In the genomic region with DNA sequence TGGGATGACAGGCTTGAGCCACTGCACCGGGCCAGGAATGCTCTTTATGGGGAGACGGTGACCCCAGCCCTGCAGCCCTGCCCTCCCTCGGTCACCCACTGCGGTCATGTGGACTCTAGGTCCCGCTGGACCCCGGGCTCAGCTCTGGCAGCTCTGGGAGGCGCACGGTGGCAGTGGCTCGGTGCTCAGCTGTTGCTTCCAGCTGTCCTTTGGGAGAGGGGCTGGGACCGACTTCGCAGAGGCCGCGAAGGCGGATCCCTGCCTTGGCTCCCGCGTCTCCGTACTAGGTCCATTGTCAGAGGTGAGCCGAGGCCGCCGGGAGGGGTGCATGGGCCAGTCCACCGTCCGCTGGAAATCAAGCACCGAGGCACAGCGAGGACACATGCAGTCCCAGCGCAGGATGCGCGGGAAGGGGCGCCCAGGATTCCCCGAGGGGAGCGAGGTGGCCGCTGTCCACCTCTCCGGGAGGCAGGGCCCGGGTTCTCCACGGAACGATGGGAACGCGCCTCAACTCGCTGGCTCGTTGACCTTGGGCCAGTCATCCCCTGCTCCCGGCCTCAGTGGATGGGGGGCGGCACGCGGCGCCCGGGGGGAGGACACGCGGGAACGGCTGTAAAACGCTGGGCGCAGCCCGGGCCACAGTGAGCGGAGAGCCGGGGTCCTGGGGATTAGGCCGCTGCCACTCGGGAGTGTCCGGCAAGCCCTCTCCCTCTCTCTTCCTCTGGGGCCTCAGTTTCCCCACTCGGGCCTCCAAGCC, we compare ENCODE assay signal across 10 cellular contexts. TPM values are rescaled to one million over a fixed set of nuclear protein-coding genes. Genes with fewer than 3 reads are reported as not detected.
DNase-seq lines count a peak whose midpoint lies in the region; ATAC-seq and TF ChIP-seq lines count a peak whose summit lies in the region.
"Had no signal": no experiment of that assay in that cellular context is flagged by ENCODE, and none has a peak within 500 bp of the region (broad histone marks: within the 10 kb centered on the region; RNA-seq: fewer than 3 reads in every experiment).

No MANE protein-coding gene starts in this region.

- H3K4me1 Mint-ChIP-seq in WTC11, result peaks cover 6% of the 10 kb centered on the region

- intact Hi-C loops in left ventricle myocardium inferior (cut with micrococcal nuclease), result no loop called here

- H3K36me3 ChIP-seq in GM06990 (ENCODE audit: control insufficient read depth, insufficient read depth, low read length) (no peaks in the 10 kb centered on the region), left ventricle myocardium inferior (peaks cover 3% of the 10 kb centered on the region)

- H3K4me3 Mint-ChIP-seq in WTC11, result peak overlapping the region; percentile 76

- POLR2A ChIA-PET in WTC11 (lab: Charles Lee), result interaction anchor here (0.6 kb wide), 1 partner anchor 37 kb away, joined by 3 read pairs; no protein-coding TSS in a partner anchor

- DNase-seq in GM06990 (ENCODE audit: extremely low read depth, insufficient read length), result no peak
- peak; percentile 34 for DNase-seq in WTC11 (ENCODE audit: low spot score)
- DNase-seq in left ventricle myocardium inferior, result no peak
- DNase-seq in retina, result peak; percentile 48

- TF ChIP-seq CTCF in GM06990 (IDR thresholded peaks at IDR 0.05; ENCODE audit: insufficient read depth, low read length, poor library complexity, severe bottlenecking) (no peak), WTC11 (IDR thresholded peaks at IDR 0.05) (no peak), left ventricle myocardium inferior (IDR thresholded peaks at IDR 0.05; ENCODE audit: borderline replicate concordance) (no peak)

- no peaks in the 10 kb centered on the region for H3K9me3 ChIP-seq in left ventricle myocardium inferior (replicated peaks)

- ATAC-seq in WTC11 (peak; percentile 4; the same call in 1 of the 2 replicates), HG03520 (IDR thresholded peaks at IDR 0.05; ENCODE audit: unreplicated experiment) (no peak), GM21381 (IDR thresholded peaks at IDR 0.05; ENCODE audit: unreplicated experiment) (no peak), GM21367 (IDR thresholded peaks at IDR 0.05; ENCODE audit: unreplicated experiment) (no peak), GM21390 (IDR thresholded peaks at IDR 0.05; ENCODE audit: unreplicated experiment) (no peak)

- CTCF ChIA-PET in WTC11 (lab: Charles Lee), result interaction anchor here (0.6 to 1.0 kb wide), 3 partner anchors 19 to 1001 kb away, joined by 3 to 5 read pairs (median 3); a partner anchor contains a TSS

- H3K27ac Mint-ChIP-seq in WTC11, result no peak overlapping the region

- H3K27me3 ChIP-seq in GM06990 (replicated peaks; ENCODE audit: control insufficient read depth, insufficient read depth, low read length) (no peaks in the 10 kb centered on the region; the same call in 1 of the 2 replicates), left ventricle myocardium inferior (ENCODE audit: low read depth) (no peaks in the 10 kb centered on the region)

- no peaks in the 10 kb centered on the region for H3K9me3 Mint-ChIP-seq in WTC11

- H3K4me1 ChIP-seq in left ventricle myocardium inferior, result peaks cover 41% of the 10 kb centered on the region

- H3K27me3 Mint-ChIP-seq in WTC11 (ENCODE audit: low read depth), result peaks cover 11% of the 10 kb centered on the region

- H3K36me3 Mint-ChIP-seq in WTC11, result peaks cover 15% of the 10 kb centered on the region

- peak overlapping the region; percentile 60 for H3K4me3 ChIP-seq in GM06990 (replicated peaks; ENCODE audit: low read depth, low read length)
- H3K4me3 ChIP-seq in left ventricle myocardium inferior, result peak overlapping the region; percentile 75

- peak overlapping the region; percentile 79 for H3K27ac ChIP-seq in left ventricle myocardium inferior (replicated peaks)

TF ChIP-seq in WTC11, 78 proteins besides CTCF, POLR2A, EP300 and RAD21:
- TF ChIP-seq EMX1 (CRISPR knock-in tag; IDR thresholded peaks at IDR 0.05) (no peak), SP1 (CRISPR knock-in tag; conservative IDR thresholded peaks at IDR 0.05) (no peak), ZNF138 (CRISPR knock-in tag; conservative IDR thresholded peaks at IDR 0.05) (no peak), ZNF317 (CRISPR knock-in tag; IDR thresholded peaks at IDR 0.05; ENCODE audit: borderline replicate concordance, low read depth) (no peak), MYBL2 (CRISPR knock-in tag; IDR thresholded peaks at IDR 0.05) (no peak), MXD4 (CRISPR knock-in tag; IDR thresholded peaks at IDR 0.05; ENCODE audit: borderline replicate concordance) (no peak), SMAD3 (CRISPR knock-in tag; IDR thresholded peaks at IDR 0.05; ENCODE audit: borderline replicate concordance) (no peak)
- TF ChIP-seq, protein P1, sequence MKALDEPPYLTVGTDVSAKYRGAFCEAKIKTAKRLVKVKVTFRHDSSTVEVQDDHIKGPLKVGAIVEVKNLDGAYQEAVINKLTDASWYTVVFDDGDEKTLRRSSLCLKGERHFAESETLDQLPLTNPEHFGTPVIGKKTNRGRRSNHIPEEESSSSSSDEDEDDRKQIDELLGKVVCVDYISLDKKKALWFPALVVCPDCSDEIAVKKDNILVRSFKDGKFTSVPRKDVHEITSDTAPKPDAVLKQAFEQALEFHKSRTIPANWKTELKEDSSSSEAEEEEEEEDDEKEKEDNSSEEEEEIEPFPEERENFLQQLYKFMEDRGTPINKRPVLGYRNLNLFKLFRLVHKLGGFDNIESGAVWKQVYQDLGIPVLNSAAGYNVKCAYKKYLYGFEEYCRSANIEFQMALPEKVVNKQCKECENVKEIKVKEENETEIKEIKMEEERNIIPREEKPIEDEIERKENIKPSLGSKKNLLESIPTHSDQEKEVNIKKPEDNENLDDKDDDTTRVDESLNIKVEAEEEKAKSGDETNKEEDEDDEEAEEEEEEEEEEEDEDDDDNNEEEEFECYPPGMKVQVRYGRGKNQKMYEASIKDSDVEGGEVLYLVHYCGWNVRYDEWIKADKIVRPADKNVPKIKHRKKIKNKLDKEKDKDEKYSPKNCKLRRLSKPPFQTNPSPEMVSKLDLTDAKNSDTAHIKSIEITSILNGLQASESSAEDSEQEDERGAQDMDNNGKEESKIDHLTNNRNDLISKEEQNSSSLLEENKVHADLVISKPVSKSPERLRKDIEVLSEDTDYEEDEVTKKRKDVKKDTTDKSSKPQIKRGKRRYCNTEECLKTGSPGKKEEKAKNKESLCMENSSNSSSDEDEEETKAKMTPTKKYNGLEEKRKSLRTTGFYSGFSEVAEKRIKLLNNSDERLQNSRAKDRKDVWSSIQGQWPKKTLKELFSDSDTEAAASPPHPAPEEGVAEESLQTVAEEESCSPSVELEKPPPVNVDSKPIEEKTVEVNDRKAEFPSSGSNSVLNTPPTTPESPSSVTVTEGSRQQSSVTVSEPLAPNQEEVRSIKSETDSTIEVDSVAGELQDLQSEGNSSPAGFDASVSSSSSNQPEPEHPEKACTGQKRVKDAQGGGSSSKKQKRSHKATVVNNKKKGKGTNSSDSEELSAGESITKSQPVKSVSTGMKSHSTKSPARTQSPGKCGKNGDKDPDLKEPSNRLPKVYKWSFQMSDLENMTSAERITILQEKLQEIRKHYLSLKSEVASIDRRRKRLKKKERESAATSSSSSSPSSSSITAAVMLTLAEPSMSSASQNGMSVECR (CRISPR knock-in tag; IDR thresholded peaks at IDR 0.05; ENCODE audit: borderline replicate concordance), result no peak
- TF ChIP-seq, protein P2, sequence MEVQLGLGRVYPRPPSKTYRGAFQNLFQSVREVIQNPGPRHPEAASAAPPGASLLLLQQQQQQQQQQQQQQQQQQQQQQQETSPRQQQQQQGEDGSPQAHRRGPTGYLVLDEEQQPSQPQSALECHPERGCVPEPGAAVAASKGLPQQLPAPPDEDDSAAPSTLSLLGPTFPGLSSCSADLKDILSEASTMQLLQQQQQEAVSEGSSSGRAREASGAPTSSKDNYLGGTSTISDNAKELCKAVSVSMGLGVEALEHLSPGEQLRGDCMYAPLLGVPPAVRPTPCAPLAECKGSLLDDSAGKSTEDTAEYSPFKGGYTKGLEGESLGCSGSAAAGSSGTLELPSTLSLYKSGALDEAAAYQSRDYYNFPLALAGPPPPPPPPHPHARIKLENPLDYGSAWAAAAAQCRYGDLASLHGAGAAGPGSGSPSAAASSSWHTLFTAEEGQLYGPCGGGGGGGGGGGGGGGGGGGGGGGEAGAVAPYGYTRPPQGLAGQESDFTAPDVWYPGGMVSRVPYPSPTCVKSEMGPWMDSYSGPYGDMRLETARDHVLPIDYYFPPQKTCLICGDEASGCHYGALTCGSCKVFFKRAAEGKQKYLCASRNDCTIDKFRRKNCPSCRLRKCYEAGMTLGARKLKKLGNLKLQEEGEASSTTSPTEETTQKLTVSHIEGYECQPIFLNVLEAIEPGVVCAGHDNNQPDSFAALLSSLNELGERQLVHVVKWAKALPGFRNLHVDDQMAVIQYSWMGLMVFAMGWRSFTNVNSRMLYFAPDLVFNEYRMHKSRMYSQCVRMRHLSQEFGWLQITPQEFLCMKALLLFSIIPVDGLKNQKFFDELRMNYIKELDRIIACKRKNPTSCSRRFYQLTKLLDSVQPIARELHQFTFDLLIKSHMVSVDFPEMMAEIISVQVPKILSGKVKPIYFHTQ (CRISPR knock-in tag; IDR thresholded peaks at IDR 0.05), result no peak
- TF ChIP-seq, protein P3, sequence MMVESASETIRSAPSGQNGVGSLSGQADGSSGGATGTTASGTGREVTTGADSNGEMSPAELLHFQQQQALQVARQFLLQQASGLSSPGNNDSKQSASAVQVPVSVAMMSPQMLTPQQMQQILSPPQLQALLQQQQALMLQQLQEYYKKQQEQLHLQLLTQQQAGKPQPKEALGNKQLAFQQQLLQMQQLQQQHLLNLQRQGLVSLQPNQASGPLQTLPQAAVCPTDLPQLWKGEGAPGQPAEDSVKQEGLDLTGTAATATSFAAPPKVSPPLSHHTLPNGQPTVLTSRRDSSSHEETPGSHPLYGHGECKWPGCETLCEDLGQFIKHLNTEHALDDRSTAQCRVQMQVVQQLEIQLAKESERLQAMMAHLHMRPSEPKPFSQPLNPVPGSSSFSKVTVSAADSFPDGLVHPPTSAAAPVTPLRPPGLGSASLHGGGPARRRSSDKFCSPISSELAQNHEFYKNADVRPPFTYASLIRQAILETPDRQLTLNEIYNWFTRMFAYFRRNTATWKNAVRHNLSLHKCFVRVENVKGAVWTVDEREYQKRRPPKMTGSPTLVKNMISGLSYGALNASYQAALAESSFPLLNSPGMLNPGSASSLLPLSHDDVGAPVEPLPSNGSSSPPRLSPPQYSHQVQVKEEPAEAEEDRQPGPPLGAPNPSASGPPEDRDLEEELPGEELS (CRISPR knock-in tag; IDR thresholded peaks at IDR 0.05), result no peak

RNA-seq across cellular contexts. Expression of a gene that starts 0.7 kb away (rescaled TPM):
- 14.5 to 16.7 TPM (median 16.5 TPM) in 3 replicates for total RNA-seq in WTC11 (2021)
- 6.3 TPM for total RNA-seq in left ventricle myocardium inferior
- total RNA-seq: SK-MEL-5 had no signal

RNA-seq across cellular contexts. Expression of a gene that starts 41.9 kb away (rescaled TPM):
- total RNA-seq in WTC11 (2021) (19.5 to 23.2 TPM (median 22.9 TPM) in 3 replicates), left ventricle myocardium inferior (24.6 TPM)

RNA-seq across cellular contexts. Expression of a gene that starts 46.1 kb away (rescaled TPM):
- not detected in 3 replicates for total RNA-seq in WTC11 (2021)
- not detected for total RNA-seq in left ventricle myocardium inferior
- total RNA-seq: lung microvascular endothelial cell, SK-MEL-5 had no signal

Comparison
In these comparisons a context has a peak if more than half of its experiments do, and no peak if none do; other contexts are left out.
1. DNase-seq: peak in WTC11 (single experiment) and retina (single experiment); none in GM06990 (single experiment) and left ventricle myocardium inferior (single experiment).